In genomic region chr10:21599582-21599981, GRCh38 we compare ENCODE assay signal across 23 cellular contexts.
DNase-seq lines count a peak whose midpoint lies in the region; ATAC-seq and TF ChIP-seq lines count a peak whose summit lies in the region.
"Had no signal": no experiment of that assay in that cellular context is flagged by ENCODE, and none has a peak within 500 bp of the region (broad histone marks: within the 10 kb centered on the region; RNA-seq: fewer than 3 reads in every experiment).

No MANE protein-coding gene starts in this region.

- WGBS in lung, 2 donors, result 65 to 75% methylated on average over 2 of the region's 2 CpGs

- H3K36me3 ChIP-seq in CD4-positive, CD25-positive, alpha-beta regulatory T cell (ENCODE audit: control insufficient read depth, insufficient read depth, low read length), result peaks cover 2% of the 10 kb centered on the region
- H3K36me3 ChIP-seq in HEK293 (ENCODE audit: control insufficient read depth in 2 of 2, insufficient read depth in 1 of 2, low read length in 2 of 2) (peaks cover 0 to 5% of the 10 kb centered on the region in 2 experiments; a peak in 2 of 3 replicates), lung (ENCODE audit: control insufficient read depth in 2 of 2, insufficient read depth in 2 of 2, low read length in 2 of 2) (no peaks in the 10 kb centered on the region)
- H3K36me3 ChIP-seq: tibial artery had no signal

- no peak for ATAC-seq in CD4-positive, CD25-positive, alpha-beta regulatory T cell (ENCODE audit: low read depth in 2 of 2)
- peak; percentile 58 for ATAC-seq in lung (ENCODE audit: insufficient read depth, low FRiP score)
- no peak for ATAC-seq in left cardiac atrium
- ATAC-seq in activated CD4-positive, CD25-positive, alpha-beta regulatory T cell treated with anti-CD3 and anti-CD28 coated beads, Interleukin-2, amount 50 U/mL, for 24 hours, result no peak
- ATAC-seq: SK-N-SH treated with all-trans-retinoic acid at 6 μM for 48 hours had no signal

- peak overlapping the region in 2 of 3 donors; percentile 8 to 56 for H3K27ac Mint-ChIP-seq in CD4-positive, CD25-positive, alpha-beta regulatory T cell
- H3K27ac Mint-ChIP-seq in HFFc6, result no peak overlapping the region; the same call in 1 of the 2 replicates
- H3K27ac Mint-ChIP-seq: IgD-negative memory B cell; stimulated activated naive CD8-positive, alpha-beta T cell treated with anti-CD3 and anti-CD28 coated beads, Interleukin-15, Interleukin-2, amounts not matched to agents 100 ng/mL and 50 ng/mL, for 24 hours had no signal

- no peaks in the 10 kb centered on the region for H3K27me3 Mint-ChIP-seq in CD4-positive, CD25-positive, alpha-beta regulatory T cell
- H3K27me3 Mint-ChIP-seq in HFFc6 (ENCODE audit: insufficient read depth), result no peaks in the 10 kb centered on the region
- H3K27me3 Mint-ChIP-seq: IgD-negative memory B cell; stimulated activated naive CD8-positive, alpha-beta T cell treated with anti-CD3 and anti-CD28 coated beads, Interleukin-15, Interleukin-2, amounts not matched to agents 100 ng/mL and 50 ng/mL, for 24 hours had no signal

- H3K4me1 Mint-ChIP-seq in CD4-positive, CD25-positive, alpha-beta regulatory T cell, result peaks cover 34 to 40% (median 38%) of the 10 kb centered on the region in 4 donors
- H3K4me1 Mint-ChIP-seq in HFFc6 (ENCODE audit: low read depth), result peaks cover 32% of the 10 kb centered on the region

- no peak for DNase-seq in CD4-positive, CD25-positive, alpha-beta regulatory T cell
- peak; percentile 21 for DNase-seq in choroid plexus epithelial cell (ENCODE audit: low read depth)
- DNase-seq in lung (ENCODE audit: low spot score), result peak; percentile 42
- no peak for DNase-seq in caudate nucleus (lab: John Stamatoyannopoulos, UW)
- no peak for DNase-seq in left cardiac atrium
- DNase-seq in HFFc6, result no peak
- DNase-seq: activated CD4-positive, alpha-beta T cell treated with anti-CD3 and anti-CD28 coated beads, Interleukin-2, amount 50 U/mL, for 4 hours; activated naive CD4-positive, alpha-beta T cell; amniotic stem cell; Caco-2; GOT3; MV-4-11; NCI-H2171; NCI-H69; retina; spleen; stimulated activated CD4-positive, alpha-beta T cell treated with anti-CD3 and anti-CD28 coated beads, Interleukin-4, amount 100 ng/mL, for 4 hours; tibial artery had no signal

- H3K9me3 ChIP-seq in CD4-positive, CD25-positive, alpha-beta regulatory T cell (ENCODE audit: control insufficient read depth in 2 of 2, low read length in 2 of 2), result no peaks in the 10 kb centered on the region
- no peaks in the 10 kb centered on the region for H3K9me3 ChIP-seq in HEK293 (ENCODE audit: control insufficient read depth, insufficient read depth, low read depth, low read length)
- H3K9me3 ChIP-seq in lung (ENCODE audit: control insufficient read depth in 2 of 2, insufficient read depth in 1 of 2, low read length in 1 of 2), result no peaks in the 10 kb centered on the region
- H3K9me3 ChIP-seq: spleen, tibial artery had no signal

- no peak overlapping the region for H3K4me3 Mint-ChIP-seq in CD4-positive, CD25-positive, alpha-beta regulatory T cell
- no peak overlapping the region for H3K4me3 Mint-ChIP-seq in HFFc6
- H3K4me3 Mint-ChIP-seq: stimulated activated naive CD8-positive, alpha-beta T cell treated with anti-CD3 and anti-CD28 coated beads, Interleukin-15, Interleukin-2, amounts not matched to agents 100 ng/mL and 50 ng/mL, for 24 hours had no signal

- no peaks in the 10 kb centered on the region for H3K27me3 ChIP-seq in CD4-positive, CD25-positive, alpha-beta regulatory T cell (ENCODE audit: control insufficient read depth, insufficient read depth, low read length)
- no peaks in the 10 kb centered on the region for H3K27me3 ChIP-seq in lung (ENCODE audit: control insufficient read depth, insufficient read depth)
- H3K27me3 ChIP-seq: spleen, tibial artery had no signal

- POLR2A ChIA-PET in HEK293 (lab: Yijun Ruan, JAX), result interaction anchor here (0.6 kb wide), 1 partner anchor 10 kb away, joined by 3 read pairs; no protein-coding TSS in a partner anchor

- intact Hi-C loops in left cardiac atrium (cut with DNase I), result no loop called here

- no peaks in the 10 kb centered on the region for H3K4me1 ChIP-seq in CD4-positive, CD25-positive, alpha-beta regulatory T cell (ENCODE audit: control insufficient read depth, insufficient read depth, low read length, poor library complexity, severe bottlenecking)
- H3K4me1 ChIP-seq in HEK293 (ENCODE audit: control insufficient read depth, insufficient read depth, low read length) (peaks cover 14% of the 10 kb centered on the region), lung (ENCODE audit: control insufficient read depth in 2 of 2, insufficient read depth in 2 of 2, low read length in 2 of 2) (peaks cover 3 to 4% of the 10 kb centered on the region in 2 donors)
- H3K4me1 ChIP-seq: Caco-2 had no signal

- no peak overlapping the region for H3K4me3 ChIP-seq in CD4-positive, CD25-positive, alpha-beta regulatory T cell (ENCODE audit: low read depth, low read length)
- H3K4me3 ChIP-seq in HEK293 (ENCODE audit: low read depth, low read length) (no peak overlapping the region), choroid plexus epithelial cell (ENCODE audit: low read depth, low read length) (no peak overlapping the region), lung (no peak overlapping the region)
- H3K4me3 ChIP-seq: spleen, tibial artery had no signal

- H3K36me3 Mint-ChIP-seq in CD4-positive, CD25-positive, alpha-beta regulatory T cell, result peaks cover 12% of the 10 kb centered on the region
- H3K36me3 Mint-ChIP-seq in HFFc6 (ENCODE audit: low read depth), result peaks cover 17% of the 10 kb centered on the region

- no peak overlapping the region for H3K27ac ChIP-seq in CD4-positive, CD25-positive, alpha-beta regulatory T cell (ENCODE audit: insufficient read depth, low read length, poor library complexity, severe bottlenecking)
- H3K27ac ChIP-seq in HEK293 (ENCODE audit: extremely low read depth, low read depth, low read length), result no peak overlapping the region
- no peak overlapping the region for H3K27ac ChIP-seq in lung (ENCODE audit: low read depth in 1 of 2, low read length in 1 of 2)
- H3K27ac ChIP-seq in caudate nucleus (ENCODE audit: low read depth, low read length), result no peak overlapping the region
- H3K27ac ChIP-seq: spleen, tibial artery had no signal

- CTCF ChIA-PET in HEK293 (lab: Yijun Ruan, JAX), result interaction anchor here (0.6 kb wide), 1 partner anchor 115 kb away, joined by 3 read pairs; no protein-coding TSS in a partner anchor

- no peaks in the 10 kb centered on the region for H3K9me3 Mint-ChIP-seq in CD4-positive, CD25-positive, alpha-beta regulatory T cell
- no peaks in the 10 kb centered on the region for H3K9me3 Mint-ChIP-seq in HFFc6
- H3K9me3 Mint-ChIP-seq: IgD-negative memory B cell; stimulated activated naive CD8-positive, alpha-beta T cell treated with anti-CD3 and anti-CD28 coated beads, Interleukin-15, Interleukin-2, amounts not matched to agents 100 ng/mL and 50 ng/mL, for 24 hours had no signal

- TF ChIP-seq CTCF in HEK293 (tag by site-specific recombination; IDR thresholded peaks at IDR 0.05), result no peak
- no peak for TF ChIP-seq CTCF in choroid plexus epithelial cell (conservative IDR thresholded peaks at IDR 0.05; ENCODE audit: low read depth, low read length)
- TF ChIP-seq CTCF in lung (IDR thresholded peaks at IDR 0.05; ENCODE audit: control extremely low read depth, extremely low read depth), result no peak
- no peak for TF ChIP-seq CTCF in HFFc6 (IDR thresholded peaks at IDR 0.05)

TF ChIP-seq in HEK293, 187 proteins besides CTCF, POLR2A, EP300 and RAD21:
- TF ChIP-seq ZBTB17 (tag by site-specific recombination; IDR thresholded peaks at IDR 0.05) (0 out of 2 replicates have a peak, but pooled peaks have one; percentile 24), ZNF76 (tag by site-specific recombination; IDR thresholded peaks at IDR 0.05; ENCODE audit: borderline replicate concordance, low read depth) (no peak), ZNF580 (tag by site-specific recombination; IDR thresholded peaks at IDR 0.05) (no peak), ZNF266 (tag by site-specific recombination; IDR thresholded peaks at IDR 0.05; ENCODE audit: low read depth) (no peak), SETDB1 (IDR thresholded peaks at IDR 0.05; ENCODE audit: insufficient read length, low read length) (no peak), ZNF654 (tag by site-specific recombination; IDR thresholded peaks at IDR 0.05; ENCODE audit: low read depth) (peak; percentile 27; the same call in 1 of the 2 replicates), ZNF530 (tag by site-specific recombination; IDR thresholded peaks at IDR 0.05; ENCODE audit: low read depth) (no peak), GLIS1 (tag by site-specific recombination; IDR thresholded peaks at IDR 0.05) (peak; percentile 59)

Comparison
In these comparisons a context has a peak if more than half of its experiments do, and no peak if none do; other contexts are left out.
1. DNase-seq: peak in choroid plexus epithelial cell (single experiment) and lung (single experiment); none in CD4-positive, CD25-positive, alpha-beta regulatory T cell (0 of 3), caudate nucleus (0 of 61), left cardiac atrium (single experiment) and HFFc6 (single experiment).